ENCODE assay signal across 1 cellular context in the genomic region with DNA sequence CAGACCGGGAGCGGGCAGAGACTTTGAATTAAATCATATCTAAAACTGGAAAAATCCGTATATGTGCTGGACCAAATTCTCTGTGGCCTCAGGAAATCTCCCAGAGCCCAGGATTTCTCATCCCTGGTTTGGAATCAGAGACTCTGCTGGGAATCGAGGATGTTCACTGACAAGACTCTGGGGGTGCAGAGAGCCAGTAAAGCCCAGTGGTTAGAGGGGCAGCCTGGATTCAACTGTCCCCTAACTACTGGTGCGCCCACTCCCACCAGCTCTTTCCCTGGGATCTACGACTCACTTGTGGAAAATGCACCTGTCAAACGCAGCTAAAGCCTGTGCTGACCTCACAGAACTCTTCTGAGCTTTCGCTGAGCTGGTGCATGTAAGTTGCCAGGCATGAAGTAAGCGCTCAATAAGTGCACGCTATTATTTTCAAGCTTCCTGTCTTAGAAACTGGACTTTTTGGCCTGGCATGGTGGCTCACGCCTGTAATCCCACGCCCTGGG.
TF ChIP-seq lines count a peak whose summit lies in the region.

No MANE protein-coding gene starts in this region.

TF ChIP-seq in GM23338, 12 proteins besides CTCF, POLR2A, EP300 and RAD21:
- TF ChIP-seq EZH2 (IDR thresholded peaks at IDR 0.05; ENCODE audit: low read depth, unreplicated experiment) (no peak), REST (IDR thresholded peaks at IDR 0.05; ENCODE audit: unreplicated experiment) (no peak), EZH2phosphoT487 (IDR thresholded peaks at IDR 0.05; ENCODE audit: unreplicated experiment) (no peak), STAT1 (IDR thresholded peaks at IDR 0.05; ENCODE audit: unreplicated experiment) (no peak), POLR2AphosphoS5 (IDR thresholded peaks at IDR 0.05; ENCODE audit: low read depth) (no peak), JUNB (IDR thresholded peaks at IDR 0.05; ENCODE audit: unreplicated experiment) (no peak), ETS1 (IDR thresholded peaks at IDR 0.05) (no peak), ZNF331 (CRISPR knock-in tag; IDR thresholded peaks at IDR 0.05; ENCODE audit: low read depth) (no peak), ZNF114 (CRISPR knock-in tag; IDR thresholded peaks at IDR 0.05) (no peak), CREB1 (CRISPR knock-in tag; IDR thresholded peaks at IDR 0.05; ENCODE audit: low read depth) (no peak), NANOG (IDR thresholded peaks at IDR 0.05; ENCODE audit: borderline replicate concordance) (no peak), ZNF462 (CRISPR knock-in tag; IDR thresholded peaks at IDR 0.05) (no peak)
